Comparison of ENCODE assay signal across 7 cellular contexts in the genomic region with DNA sequence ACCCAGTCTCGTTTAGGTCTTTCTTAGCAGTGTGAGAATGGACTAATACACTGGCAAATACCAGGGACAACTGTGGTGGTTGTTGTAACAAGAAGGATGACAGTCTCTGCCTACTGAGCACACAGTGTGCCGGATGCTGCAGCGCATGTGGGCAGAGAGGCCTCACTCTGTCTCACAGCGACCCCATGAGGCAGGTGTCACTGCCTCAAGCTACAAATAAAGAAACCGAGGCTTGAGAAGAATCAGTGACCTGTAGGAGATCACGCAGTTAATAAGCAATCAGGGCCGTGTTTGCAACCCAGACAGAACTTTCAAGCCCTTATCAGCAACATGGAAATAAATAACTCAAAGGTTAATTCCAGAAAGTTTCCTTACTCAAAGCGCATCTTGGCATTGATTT. TPM values are rescaled to one million over a fixed set of nuclear protein-coding genes. Genes with fewer than 3 reads are reported as not detected.
DNase-seq lines count a peak whose midpoint lies in the region; ATAC-seq and TF ChIP-seq lines count a peak whose summit lies in the region.

No MANE protein-coding gene starts in this region.

- H3K27me3 ChIP-seq in NT2/D1 (ENCODE audit: insufficient read depth, insufficient read length) (no peaks in the 10 kb centered on the region), lower lobe of right lung (ENCODE audit: low read depth) (no peaks in the 10 kb centered on the region)

- H3K4me1 Mint-ChIP-seq in chondrocyte (ENCODE audit: low read depth): peaks cover 55% of the 10 kb centered on the region

- peak; percentile 78 to 87 for ATAC-seq in lower lobe of right lung
- no peak for ATAC-seq in GM19023 (IDR thresholded peaks at IDR 0.05; ENCODE audit: unreplicated experiment)

- no peaks in the 10 kb centered on the region for H3K9me3 Mint-ChIP-seq in chondrocyte (ENCODE audit: low read depth)

- no peak overlapping the region for H3K4me3 Mint-ChIP-seq in chondrocyte (ENCODE audit: unreplicated experiment)

- H3K27ac Mint-ChIP-seq in chondrocyte (ENCODE audit: unreplicated experiment): peak overlapping the region; percentile 79

- TF ChIP-seq CTCF in GM12872 (IDR thresholded peaks at IDR 0.05; ENCODE audit: insufficient read depth, low read depth, low read length) (peak; percentile 59), chondrocyte (IDR thresholded peaks at IDR 0.05) (peak; percentile 79), lower lobe of right lung (IDR thresholded peaks at IDR 0.05) (peak; percentile 64)

- intact Hi-C loops in lower lobe of right lung (cut with DNase I): no loop called here

- no peak overlapping the region for H3K9ac ChIP-seq in NT2/D1 (ENCODE audit: insufficient read length, low read depth)

- H3K27me3 Mint-ChIP-seq in chondrocyte (ENCODE audit: low read depth): no peaks in the 10 kb centered on the region

- H3K9me3 ChIP-seq in NT2/D1 (ENCODE audit: insufficient read depth, low read length) (no peaks in the 10 kb centered on the region), lower lobe of right lung (no peaks in the 10 kb centered on the region)

- H3K36me3 ChIP-seq in NT2/D1 (ENCODE audit: insufficient read depth, insufficient read length, low read length) (no peaks in the 10 kb centered on the region), lower lobe of right lung (no peaks in the 10 kb centered on the region)

- DNase-seq in NT2/D1 (ENCODE audit: low read depth, low spot score): peak; percentile 55
- DNase-seq in chondrocyte (ENCODE audit: low spot score): no peak
- DNase-seq in lower lobe of right lung: no peak
- no peak for DNase-seq in SIG-M5 treated with dmso at 0.1 percent for 504 hours (lab: John Stamatoyannopoulos, UW; ENCODE audit: unreplicated experiment)
- no peak for DNase-seq in NK-92 (lab: John Stamatoyannopoulos, UW; ENCODE audit: unreplicated experiment)

- H3K4me1 ChIP-seq in NT2/D1 (ENCODE audit: insufficient read depth, insufficient read length) (no peaks in the 10 kb centered on the region), lower lobe of right lung (no peaks in the 10 kb centered on the region)

- H3K27ac ChIP-seq in lower lobe of right lung: no peak overlapping the region

- H3K4me3 ChIP-seq in NT2/D1 (ENCODE audit: insufficient read length, low read depth) (no peak overlapping the region), lower lobe of right lung (no peak overlapping the region)

- H3K36me3 Mint-ChIP-seq in chondrocyte (ENCODE audit: low read depth): no peaks in the 10 kb centered on the region

RNA-seq across cellular contexts. Expression of a gene that starts 40.5 kb away (rescaled TPM):
- total RNA-seq in chondrocyte (83.7 to 113 TPM (median 111 TPM) in 3 replicates), lower lobe of right lung (111 TPM)
